In genomic region chr13:90510319-90510718, GRCh38 we compare ENCODE assay signal across 21 cellular contexts.
"Had no signal": no experiment of that assay in that cellular context is flagged by ENCODE, and none has a peak within 500 bp of the region (broad histone marks: within the 10 kb centered on the region; RNA-seq: fewer than 3 reads in every experiment).

No MANE protein-coding gene starts in this region.

- ATAC-seq: effector memory CD8-positive, alpha-beta T cell; left colon; left ventricle myocardium superior; naive thymus-derived CD4-positive, alpha-beta T cell; psoas muscle; right lobe of liver; stimulated activated memory B cell treated with anti-CD40 and anti-IgM and Interleukin-4, amounts not matched to agents 10 μg/mL and 1 μg/mL and 100 μg/mL, for 72 hours had no signal

- H3K27me3 ChIP-seq: esophagus squamous epithelium, neutrophil, right lobe of liver, spleen, tibial artery, upper lobe of left lung, uterus had no signal

- H3K36me3 ChIP-seq: esophagus squamous epithelium, neutrophil, right lobe of liver, spleen, tibial artery, upper lobe of left lung, uterus had no signal

- DNase-seq: effector memory CD8-positive, alpha-beta T cell; esophagus squamous epithelium; foreskin fibroblast; immature natural killer cell; left colon; left ventricle myocardium superior; mesendoderm; naive thymus-derived CD4-positive, alpha-beta T cell; psoas muscle; retina; right lobe of liver; spleen; stimulated activated CD4-positive, alpha-beta T cell treated with anti-CD3 and anti-CD28 coated beads, Interleukin-15, amount 100 ng/mL, for 24 hours; stimulated activated CD4-positive, alpha-beta T cell treated with anti-CD3 and anti-CD28 coated beads, Interleukin-1b, Interleukin-23, amount 100 ng/mL, for 48 hours; stimulated activated CD4-positive, alpha-beta T cell treated with anti-CD3 and anti-CD28 coated beads, Interleukin-4, amount 100 ng/mL, for 24 hours; tibial artery; upper lobe of left lung; uterus had no signal

- H3K27ac ChIP-seq: esophagus squamous epithelium, neutrophil, psoas muscle, right lobe of liver, spleen, tibial artery, upper lobe of left lung, uterus had no signal

- H3K4me3 ChIP-seq: esophagus squamous epithelium, lung, psoas muscle, right lobe of liver, spleen, tibial artery, upper lobe of left lung, uterus had no signal

- H3K4me1 ChIP-seq: esophagus squamous epithelium, psoas muscle, right lobe of liver, spleen, tibial artery, upper lobe of left lung, uterus had no signal

- H3K9me3 ChIP-seq: esophagus squamous epithelium, neutrophil, psoas muscle, right lobe of liver, tibial artery, upper lobe of left lung, uterus had no signal
